8 cellular contexts compared by ENCODE assay signal in the genomic region with DNA sequence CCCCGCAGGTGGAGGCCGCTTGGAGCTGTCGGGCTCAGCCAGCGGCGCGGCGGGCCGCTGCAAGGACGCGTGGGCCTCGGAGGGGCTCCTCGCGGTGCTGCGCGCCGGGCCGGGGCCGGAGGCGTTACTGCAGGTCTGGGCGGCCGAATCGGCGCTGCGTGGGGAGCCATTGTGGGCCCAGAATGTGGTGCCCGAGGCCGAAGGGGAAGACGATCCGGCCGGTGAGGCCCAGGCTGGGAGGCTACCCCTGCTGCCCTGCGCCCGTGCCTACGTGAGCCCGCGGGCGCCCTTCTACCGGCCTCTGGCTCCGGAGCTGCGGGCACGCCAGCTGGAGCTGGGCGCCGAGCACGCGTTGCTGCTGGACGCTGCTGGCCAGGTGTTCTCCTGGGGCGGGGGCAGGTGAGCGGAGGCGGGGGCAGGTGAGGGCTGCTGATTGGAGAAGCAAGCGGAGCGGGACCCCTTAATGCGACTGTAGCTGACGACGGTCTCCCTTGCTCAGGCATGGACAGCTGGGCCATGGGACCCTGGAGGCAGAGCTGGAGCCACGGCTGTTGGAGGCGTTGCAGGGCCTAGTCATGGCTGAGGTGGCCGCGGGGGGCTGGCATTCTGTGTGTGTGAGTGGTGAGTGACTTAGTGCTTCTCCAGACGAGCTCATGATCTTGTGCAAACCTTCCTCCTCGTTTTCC. TPM values are rescaled to one million over a fixed set of nuclear protein-coding genes. Genes with fewer than 3 reads are reported as not detected.
DNase-seq lines count a peak whose midpoint lies in the region; ATAC-seq and TF ChIP-seq lines count a peak whose summit lies in the region.

No MANE protein-coding gene starts in this region.

- H3K4me3 ChIP-seq in CD4-positive, CD25-positive, alpha-beta regulatory T cell (ENCODE audit: low read depth, low read length), result no peak overlapping the region
- peak overlapping the region; percentile 39 to 74 (median 56) for H3K4me3 ChIP-seq in Peyer's patch
- peak overlapping the region; percentile 72 to 75 for H3K4me3 ChIP-seq in esophagus (ENCODE audit: low read depth in 1 of 2, low read length in 2 of 2)

- peaks cover 25% of the 10 kb centered on the region for H3K36me3 ChIP-seq in CD4-positive, CD25-positive, alpha-beta regulatory T cell (ENCODE audit: control insufficient read depth, insufficient read depth, low read length)
- H3K36me3 ChIP-seq in Peyer's patch (peaks cover 0 to 35% (median 0%) of the 10 kb centered on the region in 3 donors), esophagus (ENCODE audit: control insufficient read depth in 2 of 2, insufficient read depth in 2 of 2, low read length in 1 of 2) (peaks cover 5 to 36% of the 10 kb centered on the region in 2 donors)

- H3K4me3 Mint-ChIP-seq in CD4-positive, CD25-positive, alpha-beta regulatory T cell, result peak overlapping the region in 3 of 4 donors; percentile 29 to 78 (median 50)
- H3K4me3 Mint-ChIP-seq in naive thymus-derived CD8-positive, alpha-beta T cell, result peak overlapping the region in 9 of 10 donors; percentile 43 to 70 (median 57)

- peak overlapping the region in 2 of 3 donors; percentile 54 to 62 for H3K27ac Mint-ChIP-seq in CD4-positive, CD25-positive, alpha-beta regulatory T cell
- peak overlapping the region in 5 of 10 donors; percentile 43 to 67 (median 63) for H3K27ac Mint-ChIP-seq in naive thymus-derived CD8-positive, alpha-beta T cell

- H3K9me3 ChIP-seq in CD4-positive, CD25-positive, alpha-beta regulatory T cell (ENCODE audit: control insufficient read depth in 2 of 2, low read length in 2 of 2), result no peaks in the 10 kb centered on the region
- H3K9me3 ChIP-seq in Peyer's patch (no peaks in the 10 kb centered on the region), esophagus (ENCODE audit: control insufficient read depth in 2 of 2, insufficient read depth in 1 of 2, low read depth in 1 of 2, low read length in 1 of 2) (no peaks in the 10 kb centered on the region)

- H3K27ac ChIP-seq in CD4-positive, CD25-positive, alpha-beta regulatory T cell (ENCODE audit: insufficient read depth, low read length, poor library complexity, severe bottlenecking), result no peak overlapping the region
- H3K27ac ChIP-seq in Peyer's patch (peak overlapping the region; percentile 7 to 52 (median 30)), esophagus (ENCODE audit: low read depth in 2 of 2, low read length in 1 of 2) (no peak overlapping the region)

- TF ChIP-seq CTCF in Peyer's patch (IDR thresholded peaks at IDR 0.05), result no peak

- peaks cover 23% of the 10 kb centered on the region for H3K36me3 Mint-ChIP-seq in CD4-positive, CD25-positive, alpha-beta regulatory T cell
- peaks cover 0 to 22% (median 0%) of the 10 kb centered on the region in 3 donors for H3K36me3 Mint-ChIP-seq in naive thymus-derived CD8-positive, alpha-beta T cell

- H3K9me3 Mint-ChIP-seq in CD4-positive, CD25-positive, alpha-beta regulatory T cell, result peaks cover 0 to 1% (median 0%) of the 10 kb centered on the region in 7 donors
- no peaks in the 10 kb centered on the region for H3K9me3 Mint-ChIP-seq in naive thymus-derived CD8-positive, alpha-beta T cell

- no peaks in the 10 kb centered on the region for H3K27me3 ChIP-seq in CD4-positive, CD25-positive, alpha-beta regulatory T cell (ENCODE audit: control insufficient read depth, insufficient read depth, low read length)
- H3K27me3 ChIP-seq in Peyer's patch, result no peaks in the 10 kb centered on the region
- H3K27me3 ChIP-seq in esophagus (ENCODE audit: control insufficient read depth in 1 of 2, insufficient read depth in 2 of 2, low read length in 2 of 2), result no peaks in the 10 kb centered on the region

- H3K4me1 Mint-ChIP-seq in CD4-positive, CD25-positive, alpha-beta regulatory T cell, result peaks cover 0 to 26% (median 9%) of the 10 kb centered on the region in 4 donors
- H3K4me1 Mint-ChIP-seq in naive thymus-derived CD8-positive, alpha-beta T cell, result peaks cover 4 to 23% (median 12%) of the 10 kb centered on the region in 4 donors

- H3K4me1 ChIP-seq in CD4-positive, CD25-positive, alpha-beta regulatory T cell (ENCODE audit: control insufficient read depth, insufficient read depth, low read length, poor library complexity, severe bottlenecking), result peaks cover 24% of the 10 kb centered on the region
- H3K4me1 ChIP-seq in Peyer's patch (peaks cover 0 to 23% (median 16%) of the 10 kb centered on the region in 4 donors), esophagus (ENCODE audit: control insufficient read depth in 2 of 2, insufficient read depth in 2 of 2, low read length in 1 of 2) (peaks cover 7 to 12% of the 10 kb centered on the region in 2 donors)

- no peak for TF ChIP-seq POLR2A in Peyer's patch (IDR thresholded peaks at IDR 0.05)

- DNase-seq in CD4-positive, CD25-positive, alpha-beta regulatory T cell, result no peak
- DNase-seq in Peyer's patch (peak in 1 of 3 donors; percentile 68), glomerular visceral epithelial cell (ENCODE audit: extremely low spot score) (no peak), GDM1 (lab: John Stamatoyannopoulos, UW) (no peak)
- DNase-seq in naive thymus-derived CD8-positive, alpha-beta T cell, result no peak

- 24 to 26% methylated on average over 39 to 58 of the region's 58 CpGs for WGBS in esophagus, 2 donors

- no peak for ATAC-seq in CD4-positive, CD25-positive, alpha-beta regulatory T cell (ENCODE audit: low read depth in 2 of 2)
- ATAC-seq in naive thymus-derived CD8-positive, alpha-beta T cell, result no peak
- ATAC-seq in HG03159 (IDR thresholded peaks at IDR 0.05; ENCODE audit: unreplicated experiment), result no peak
- no peak for ATAC-seq in GM21576 (IDR thresholded peaks at IDR 0.05; ENCODE audit: unreplicated experiment)

- no peaks in the 10 kb centered on the region for H3K27me3 Mint-ChIP-seq in CD4-positive, CD25-positive, alpha-beta regulatory T cell
- H3K27me3 Mint-ChIP-seq in naive thymus-derived CD8-positive, alpha-beta T cell, result no peaks in the 10 kb centered on the region

- POLR2A ChIA-PET in naive thymus-derived CD8-positive, alpha-beta T cell (lab: Charles Lee), result interaction anchor here (0.7 to 4.4 kb wide), 4 partner anchors 18 to 93 kb away, joined by 3 to 56 read pairs (median 4); partner anchors contain the start of genes HDDC3 and UNC45A

RNA-seq across cellular contexts. Expression of gene RCCD1, which starts 2.6 kb away (rescaled TPM):
- total RNA-seq in CD4-positive, CD25-positive, alpha-beta regulatory T cell, result 6.2 TPM
- 1 to 10 TPM; 2.2 to 4.2 (median 3.3) TPM for polyA plus RNA-seq in CD4-positive, CD25-positive, alpha-beta regulatory T cell
- total RNA-seq in Peyer's patch, result 10 to 100 TPM; 10.2 to 23.1 (median 20.1) TPM
- polyA plus RNA-seq in esophagus, result 1 to 10 TPM; 8.1 to 8.7 TPM
- total RNA-seq in naive thymus-derived CD8-positive, alpha-beta T cell, result 10 to 100 TPM; 15.7 to 15.8 TPM
- 1 to 10 TPM; 2.2 to 4.7 (median 3.1) TPM for polyA plus RNA-seq in naive thymus-derived CD8-positive, alpha-beta T cell

RNA-seq across cellular contexts. Expression of gene UNC45A, which starts 22.2 kb away (rescaled TPM):
- total RNA-seq in CD4-positive, CD25-positive, alpha-beta regulatory T cell, result 48.3 TPM
- 10 to 100 TPM; 45.4 to 65.9 (median 59.3) TPM for polyA plus RNA-seq in CD4-positive, CD25-positive, alpha-beta regulatory T cell
- total RNA-seq in Peyer's patch, result 10 to 100 TPM; 45.6 to 78.4 (median 55.3) TPM
- polyA plus RNA-seq in esophagus, result 10 to 100 TPM; 35.0 to 47.9 TPM
- 10 to 100 TPM; 53.7 to 57.9 TPM for total RNA-seq in naive thymus-derived CD8-positive, alpha-beta T cell
- polyA plus RNA-seq in naive thymus-derived CD8-positive, alpha-beta T cell, result 10 to 100 TPM; 53.4 to 73.7 (median 70.3) TPM

RNA-seq across cellular contexts. Expression of gene HDDC3, which starts 24.9 kb away (rescaled TPM):
- total RNA-seq in CD4-positive, CD25-positive, alpha-beta regulatory T cell, result 15.6 TPM
- polyA plus RNA-seq in CD4-positive, CD25-positive, alpha-beta regulatory T cell, result 10 to 100 TPM; 24.4 to 36.2 (median 33.3) TPM
- 10 to 100 TPM; 16.5 to 35.6 (median 23.4) TPM for total RNA-seq in Peyer's patch
- polyA plus RNA-seq in esophagus, result 10 to 100 TPM in 1 of 2 donors, 1 to 10 TPM in 1; 9.1 to 10.5 TPM
- 10 to 100 TPM; 30.1 to 31.8 TPM for total RNA-seq in naive thymus-derived CD8-positive, alpha-beta T cell
- polyA plus RNA-seq in naive thymus-derived CD8-positive, alpha-beta T cell, result 10 to 100 TPM; 34.1 to 47.6 (median 45.5) TPM

RNA-seq across cellular contexts. Expression of gene PRC1, which starts 37.1 kb away (rescaled TPM):
- 63.8 TPM for total RNA-seq in CD4-positive, CD25-positive, alpha-beta regulatory T cell
- 10 to 100 TPM in 1 of 4 donors, 1 to 10 TPM in 3; 2.7 to 10.9 (median 7.5) TPM for polyA plus RNA-seq in CD4-positive, CD25-positive, alpha-beta regulatory T cell
- 10 to 100 TPM; 11.9 to 86.6 (median 22.8) TPM for total RNA-seq in Peyer's patch
- polyA plus RNA-seq in esophagus, result 10 to 100 TPM; 41.2 to 44.1 TPM
- 1 to 10 TPM; 4.4 to 5.0 TPM for total RNA-seq in naive thymus-derived CD8-positive, alpha-beta T cell
- 1 to 10 TPM in 2 of 3 donors, under 1 TPM in 1; 0.77 to 2.3 (median 1.2) TPM for polyA plus RNA-seq in naive thymus-derived CD8-positive, alpha-beta T cell

RNA-seq across cellular contexts. Expression of gene MAN2A2, which starts 54.1 kb away (rescaled TPM):
- total RNA-seq in CD4-positive, CD25-positive, alpha-beta regulatory T cell, result 120 TPM
- 1 to 10 TPM; 3.8 to 6.6 (median 5.7) TPM for polyA plus RNA-seq in CD4-positive, CD25-positive, alpha-beta regulatory T cell
- 100 to 1,000 TPM in 3 of 4 donors, 10 to 100 TPM in 1; 76.2 to 188 (median 141) TPM for total RNA-seq in Peyer's patch
- polyA plus RNA-seq in esophagus, result 10 to 100 TPM; 15.8 to 22.1 TPM
- 100 to 1,000 TPM; 126 to 139 TPM for total RNA-seq in naive thymus-derived CD8-positive, alpha-beta T cell
- polyA plus RNA-seq in naive thymus-derived CD8-positive, alpha-beta T cell, result 1 to 10 TPM; 3.1 to 8.6 (median 3.7) TPM

Comparison
In these comparisons a context has a peak if more than half of its experiments do, and no peak if none do; other contexts are left out.
1. H3K27ac ChIP-seq: peak in Peyer's patch (4 of 4); none in CD4-positive, CD25-positive, alpha-beta regulatory T cell (single experiment) and esophagus (0 of 2).